Comparison of ENCODE assay signal across 25 cellular contexts in the genomic region with DNA sequence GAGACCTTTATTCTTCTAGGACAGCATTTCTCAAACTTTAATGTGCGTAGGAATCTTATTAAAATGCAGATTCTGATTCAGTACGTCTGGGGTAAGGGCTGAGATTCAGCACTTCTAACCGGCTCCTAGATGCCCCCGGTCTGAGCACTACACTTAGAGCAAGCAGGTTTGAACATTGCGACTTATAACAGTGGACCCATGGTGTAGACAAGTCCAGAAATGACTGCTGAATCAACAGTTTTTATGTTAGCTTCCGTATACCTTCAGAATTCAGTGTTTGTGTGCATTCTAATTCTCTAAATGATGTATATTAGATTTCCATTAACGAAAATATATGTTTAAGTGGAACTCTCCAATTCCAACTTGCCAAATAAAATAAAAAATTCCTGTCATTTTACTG. TPM values are rescaled to one million over a fixed set of nuclear protein-coding genes. Genes with fewer than 3 reads are reported as not detected.
DNase-seq lines count a peak whose midpoint lies in the region; ATAC-seq, FAIRE-seq and TF ChIP-seq lines count a peak whose summit lies in the region.
"Had no signal": no experiment of that assay in that cellular context is flagged by ENCODE, and none has a peak within 500 bp of the region (broad histone marks: within the 10 kb centered on the region; RNA-seq: fewer than 3 reads in every experiment).

No MANE protein-coding gene starts in this region.

- peaks cover 25% of the 10 kb centered on the region for H3K4me1 Mint-ChIP-seq in MCF 10A (ENCODE audit: insufficient read depth, unreplicated experiment)

- intact Hi-C loops in breast epithelium (cut with DNase I; ENCODE audit: low total_unique reads) (loop anchor here (10.0 kb wide), 1 partner anchor 1348 kb away; no protein-coding TSS in a partner anchor), MCF 10A (cut with micrococcal nuclease) (no loop called here), HepG2 (cut with micrococcal nuclease; ENCODE audit: unreplicated experiment) (no loop called here), testis (cut with DNase I; ENCODE audit: low total_unique reads) (no loop called here)

- CTCF ChIA-PET in MCF 10A (lab: Yijun Ruan, JAX) (interaction anchor here (0.6 to 0.7 kb wide), 2 partner anchors 44 to 173 kb away, joined by 3 read pairs; no protein-coding TSS in a partner anchor), HepG2 (lab: Yijun Ruan, JAX; ENCODE audit: low intra/inter-chr PET ratio, low total read pairs) (interaction anchor here (1.2 kb wide), 1 partner anchor 38 kb away, joined by 3 read pairs; no protein-coding TSS in a partner anchor)

- no peak for FAIRE-seq in HepG2 (lab: Jason Lieb, UNC)
- FAIRE-seq: A204.1, GM12878 had no signal

- TF ChIP-seq EP300 in HepG2 (IDR thresholded peaks at IDR 0.05; ENCODE audit: low read depth in 2 of 2, low read length in 2 of 2) (no peak), HepG2 (CRISPR knock-in tag; IDR thresholded peaks at IDR 0.05; ENCODE audit: borderline replicate concordance) (no peak)

- ATAC-seq in HepG2 (no peak), HG03565 (IDR thresholded peaks at IDR 0.05; ENCODE audit: unreplicated experiment) (no peak)
- ATAC-seq: Panc1 had no signal

- 0 out of 2 replicates have a peak overlapping the region, but pooled peaks have one; percentile 37 for H3K4me2 ChIP-seq in HepG2 (ENCODE audit: low read depth, low read length)

- no peaks in the 10 kb centered on the region for H3K36me3 Mint-ChIP-seq in MCF 10A (ENCODE audit: insufficient read depth, unreplicated experiment)

- H3K79me2 ChIP-seq in HepG2 (ENCODE audit: insufficient read depth, low read length), result no peaks in the 10 kb centered on the region

- no peaks in the 10 kb centered on the region for H3K9me3 ChIP-seq in breast epithelium
- no peaks in the 10 kb centered on the region for H3K9me3 ChIP-seq in HepG2 (ENCODE audit: low read length)
- no peaks in the 10 kb centered on the region for H3K9me3 ChIP-seq in testis
- H3K9me3 ChIP-seq in Peyer's patch, result no peaks in the 10 kb centered on the region
- H3K9me3 ChIP-seq: BE2C, Caco-2, SJCRH30 had no signal

- TF ChIP-seq CTCF in breast epithelium (IDR thresholded peaks at IDR 0.05) (no peak), MCF 10A (IDR thresholded peaks at IDR 0.05; ENCODE audit: unreplicated experiment) (no peak), HepG2 (CRISPR knock-in tag; IDR thresholded peaks at IDR 0.05) (no peak), testis (IDR thresholded peaks at IDR 0.05) (no peak), Peyer's patch (IDR thresholded peaks at IDR 0.05) (no peak)

- H3K27me3 ChIP-seq in breast epithelium, result no peaks in the 10 kb centered on the region
- no peaks in the 10 kb centered on the region for H3K27me3 ChIP-seq in HepG2 (ENCODE audit: control insufficient read depth in 1 of 2, insufficient read depth in 2 of 2, low read length in 2 of 2)
- no peaks in the 10 kb centered on the region for H3K27me3 ChIP-seq in testis
- no peaks in the 10 kb centered on the region for H3K27me3 ChIP-seq in Peyer's patch
- H3K27me3 ChIP-seq: BE2C had no signal

- no peak overlapping the region for H3K27ac Mint-ChIP-seq in MCF 10A (ENCODE audit: low read depth, unreplicated experiment)

- no peak overlapping the region for H3K4me3 Mint-ChIP-seq in MCF 10A (ENCODE audit: unreplicated experiment)
- H3K4me3 Mint-ChIP-seq: CD4-positive, CD25-positive, alpha-beta regulatory T cell had no signal

- no peaks in the 10 kb centered on the region for H4K20me1 ChIP-seq in HepG2 (ENCODE audit: insufficient read depth, low read length)

- POLR2A ChIA-PET in MCF 10A (lab: Yijun Ruan, JAX), result no interaction called here
- POLR2A ChIA-PET in HepG2 (lab: Yijun Ruan, JAX), result no interaction called here

- peak overlapping the region; percentile 35 for H2AFZ ChIP-seq in HepG2 (ENCODE audit: low read length)

- WGBS in HepG2 (ENCODE audit: low lambda C conversion rate), result 96% methylated on average over 7 of the region's 7 CpGs
- WGBS in testis, 2 donors, result 93 to 95% methylated on average over 7 of the region's 7 CpGs

- in situ Hi-C loops in HepG2 (cut with HindIII; ENCODE audit: extremely low pct_ligation_motif_present, low pct_unique_long_range_greater_than_20kb), result no loop called here

- no peak for DNase-seq in breast epithelium (ENCODE audit: low spot score in 2 of 2)
- DNase-seq in MCF 10A (ENCODE audit: unreplicated experiment), result no peak
- DNase-seq in caudate nucleus (lab: John Stamatoyannopoulos, UW), result no peak
- DNase-seq in HepG2 (ENCODE audit: low spot score), result no peak
- DNase-seq in testis, result no peak
- DNase-seq in Peyer's patch, result no peak
- no peak for DNase-seq in SHP77 (lab: John Stamatoyannopoulos, UW)
- DNase-seq: BE2C; Caco-2; CD4-positive, CD25-positive, alpha-beta regulatory T cell; DMS 273 treated with DMSO at 0.1 percent for 48 hours; DMS79 treated with DMSO at 0.1 percent for 48 hours; H7; KG1; NCI-H1105; NCI-H2029 treated with DMSO at 0.1 percent for 48 hours; NCI-H226; NCI-H510A treated with DMSO at 0.1 percent for 48 hours; NCI-H774; NK-92 treated with Interleukin-12 subunit alpha and Interleukin-12 subunit beta, amount 100 ng/mL, for 24 hours; SJCRH30 had no signal

- no peak overlapping the region for H3K9ac ChIP-seq in HepG2 (ENCODE audit: insufficient read depth, low read depth, low read length)

- no peaks in the 10 kb centered on the region for H3K9me3 Mint-ChIP-seq in MCF 10A (ENCODE audit: unreplicated experiment)
- H3K9me3 Mint-ChIP-seq: CD4-positive, CD25-positive, alpha-beta regulatory T cell had no signal

- TF ChIP-seq POLR2A in breast epithelium (IDR thresholded peaks at IDR 0.05), result no peak
- TF ChIP-seq POLR2A in HepG2 (IDR thresholded peaks at IDR 0.05; ENCODE audit: insufficient read depth in 1 of 2, low read depth in 2 of 2, low read length in 2 of 2), result no peak
- no peak for TF ChIP-seq POLR2A in testis (IDR thresholded peaks at IDR 0.05)
- no peak for TF ChIP-seq POLR2A in Peyer's patch (IDR thresholded peaks at IDR 0.05)

- peak overlapping the region; percentile 57 to 60 for H3K27ac ChIP-seq in breast epithelium
- H3K27ac ChIP-seq in caudate nucleus (ENCODE audit: low read depth, low read length), result peak overlapping the region; percentile 1
- no peak overlapping the region for H3K27ac ChIP-seq in HepG2 (ENCODE audit: extremely low read length, insufficient read depth, low read length)
- H3K27ac ChIP-seq in testis, result no peak overlapping the region
- no peak overlapping the region for H3K27ac ChIP-seq in Peyer's patch
- H3K27ac ChIP-seq: SJCRH30 had no signal

- BruUV-seq in MCF 10A (replicated peaks; lab: Mats Ljungman, UMichigan) (no TSS peak), HepG2 (replicated peaks; lab: Mats Ljungman, UMichigan) (no TSS peak)

- peaks cover 0 to 5% of the 10 kb centered on the region in 2 donors for H3K4me1 ChIP-seq in breast epithelium
- H3K4me1 ChIP-seq in HepG2 (ENCODE audit: insufficient read depth, low read length), result peaks cover 49% of the 10 kb centered on the region
- peaks cover 7% of the 10 kb centered on the region for H3K4me1 ChIP-seq in testis
- no peaks in the 10 kb centered on the region for H3K4me1 ChIP-seq in Peyer's patch
- H3K4me1 ChIP-seq: BE2C, SJCRH30 had no signal

- no peak for TF ChIP-seq RAD21 in HepG2 (CRISPR knock-in tag; IDR thresholded peaks at IDR 0.05)

- no peaks in the 10 kb centered on the region for H3K36me3 ChIP-seq in breast epithelium
- H3K36me3 ChIP-seq in HepG2 (replicated peaks in 1 of 2; ENCODE audit: control insufficient read depth in 1 of 2, insufficient read depth in 2 of 2, low read length in 2 of 2), result no peaks in the 10 kb centered on the region
- H3K36me3 ChIP-seq in testis (ENCODE audit: low read depth, missing control alignments), result no peaks in the 10 kb centered on the region
- H3K36me3 ChIP-seq in Peyer's patch, result peaks cover 0 to 2% (median 0%) of the 10 kb centered on the region in 3 donors
- H3K36me3 ChIP-seq: BE2C, SJCRH30 had no signal

- no peaks in the 10 kb centered on the region for H3K27me3 Mint-ChIP-seq in MCF 10A (ENCODE audit: insufficient read depth, unreplicated experiment)

- no peak overlapping the region for H3K4me3 ChIP-seq in breast epithelium
- H3K4me3 ChIP-seq in HepG2 (replicated peaks in 1 of 3; ENCODE audit: insufficient read depth in 1 of 3, low read depth in 2 of 3, low read length in 3 of 3), result no peak overlapping the region
- H3K4me3 ChIP-seq in testis, result no peak overlapping the region
- no peak overlapping the region for H3K4me3 ChIP-seq in Peyer's patch
- H3K4me3 ChIP-seq: GM12878, SJCRH30 had no signal

RNA-seq across cellular contexts. Expression of gene CPB2, which starts 17.5 kb away (rescaled TPM):
- not detected for total RNA-seq in breast epithelium
- not detected in 2 replicates for total RNA-seq in MCF 10A (2022)
- 94.9 and 140 TPM in 2 replicates for total RNA-seq in HepG2 (2016; rRNA removed; fragmentation: Illumina TruSeq; extraction: Trizol)
- 21.4 and 24.4 TPM in 2 replicates for total RNA-seq in HepG2 (2016; cell fraction: cytosol; rRNA removed; fragmentation: Illumina TruSeq; extraction: Trizol; ENCODE audit: low read depth)
- total RNA-seq in HepG2 (2016; cell fraction: insoluble cytoplasmic fraction; rRNA removed; fragmentation: Illumina TruSeq; extraction: Trizol), result 83.3 and 138 TPM in 2 replicates
- total RNA-seq in HepG2 (2016; cell fraction: membrane; rRNA removed; fragmentation: Illumina TruSeq; extraction: Trizol), result 39.7 and 47.6 TPM in 2 replicates
- 117 and 140 TPM in 2 replicates for total RNA-seq in HepG2 (2016; cell fraction: nucleus; rRNA removed; fragmentation: Illumina TruSeq; extraction: Trizol)
- polyA plus RNA-seq in HepG2 (2011; rRNA removed), result 81.9 and 125 TPM in 2 replicates
- 60.5 and 82.0 TPM in 2 replicates for polyA plus RNA-seq in HepG2 (2011; cell fraction: cytosol; rRNA removed)
- polyA plus RNA-seq in HepG2 (2011; cell fraction: nucleus; rRNA removed), result 35.1 and 37.2 TPM in 2 replicates
- 75.4 and 132 TPM in 2 replicates for polyA plus RNA-seq in HepG2 (2012)
- polyA plus RNA-seq in HepG2 (2016; cell fraction: cytosol; fragmentation: Illumina TruSeq; extraction: Trizol; ENCODE audit: low read depth), result 17.6 and 19.3 TPM in 2 replicates
- polyA plus RNA-seq in HepG2 (2016; cell fraction: insoluble cytoplasmic fraction; fragmentation: Illumina TruSeq; extraction: Trizol; ENCODE audit: low read depth), result 78.1 and 84.4 TPM in 2 replicates
- 31.9 and 36.1 TPM in 2 replicates for polyA plus RNA-seq in HepG2 (2016; cell fraction: membrane; fragmentation: Illumina TruSeq; extraction: Trizol; ENCODE audit: low read depth)
- polyA plus RNA-seq in HepG2 (2016; cell fraction: nucleus; fragmentation: Illumina TruSeq; extraction: Trizol; ENCODE audit: insufficient read depth, low read depth), result 154 and 161 TPM in 2 replicates
- polyA minus RNA-seq in HepG2 (2011; rRNA and poly(A)+ RNA removed; ENCODE audit: low replicate concordance), result 53.0 TPM in 1 of 2 replicates, not detected in the other
- 58.8 and 59.0 TPM in 2 replicates for polyA minus RNA-seq in HepG2 (2011; cell fraction: cytosol; rRNA and poly(A)+ RNA removed)
- 70.9 and 76.8 TPM in 2 replicates for polyA minus RNA-seq in HepG2 (2011; cell fraction: nucleus; rRNA and poly(A)+ RNA removed)
- total RNA-seq in testis, result not detected
- not detected for polyA plus RNA-seq in testis (ENCODE audit: insufficient read depth, low read depth, low replicate concordance)
- total RNA-seq in Peyer's patch, result not detected
- total RNA-seq: CD4-positive, CD25-positive, alpha-beta regulatory T cell; H7; SJCRH30 had no signal

RNA-seq across cellular contexts. Expression of gene LCP1, which starts 59.7 kb away (rescaled TPM):
- total RNA-seq in breast epithelium, result 10 to 100 TPM; 28.2 to 94.9 (median 61.3) TPM
- 0.88 and 0.89 TPM in 2 replicates for total RNA-seq in MCF 10A (2022)
- 1.6 and 2.1 TPM in 2 replicates for total RNA-seq in HepG2 (2016; rRNA removed; fragmentation: Illumina TruSeq; extraction: Trizol)
- total RNA-seq in HepG2 (2016; cell fraction: cytosol; rRNA removed; fragmentation: Illumina TruSeq; extraction: Trizol; ENCODE audit: low read depth), result 0.20 and 0.35 TPM in 2 replicates
- total RNA-seq in HepG2 (2016; cell fraction: insoluble cytoplasmic fraction; rRNA removed; fragmentation: Illumina TruSeq; extraction: Trizol), result 1.4 and 2.1 TPM in 2 replicates
- 1.8 TPM in 2 replicates for total RNA-seq in HepG2 (2016; cell fraction: membrane; rRNA removed; fragmentation: Illumina TruSeq; extraction: Trizol)
- 0.44 and 0.78 TPM in 2 replicates for total RNA-seq in HepG2 (2016; cell fraction: nucleus; rRNA removed; fragmentation: Illumina TruSeq; extraction: Trizol)
- 1.6 TPM in 2 replicates for polyA plus RNA-seq in HepG2 (2011; rRNA removed)
- polyA plus RNA-seq in HepG2 (2011; cell fraction: cytosol; rRNA removed), result 1.0 and 1.7 TPM in 2 replicates
- 0.59 and 0.85 TPM in 2 replicates for polyA plus RNA-seq in HepG2 (2011; cell fraction: nucleus; rRNA removed)
- 1.4 and 1.9 TPM in 2 replicates for polyA plus RNA-seq in HepG2 (2012)
- polyA plus RNA-seq in HepG2 (2016; cell fraction: cytosol; fragmentation: Illumina TruSeq; extraction: Trizol; ENCODE audit: low read depth), result 0.58 and 0.63 TPM in 2 replicates
- 2.6 and 3.2 TPM in 2 replicates for polyA plus RNA-seq in HepG2 (2016; cell fraction: insoluble cytoplasmic fraction; fragmentation: Illumina TruSeq; extraction: Trizol; ENCODE audit: low read depth)
- polyA plus RNA-seq in HepG2 (2016; cell fraction: membrane; fragmentation: Illumina TruSeq; extraction: Trizol; ENCODE audit: low read depth), result 2.1 TPM in 2 replicates
- 1.1 and 1.3 TPM in 2 replicates for polyA plus RNA-seq in HepG2 (2016; cell fraction: nucleus; fragmentation: Illumina TruSeq; extraction: Trizol; ENCODE audit: insufficient read depth, low read depth)
- polyA minus RNA-seq in HepG2 (2011; rRNA and poly(A)+ RNA removed; ENCODE audit: low replicate concordance), result 0.87 and 1.2 TPM in 2 replicates
- polyA minus RNA-seq in HepG2 (2011; cell fraction: cytosol; rRNA and poly(A)+ RNA removed), result 0.44 and 1.1 TPM in 2 replicates
- polyA minus RNA-seq in HepG2 (2011; cell fraction: nucleus; rRNA and poly(A)+ RNA removed), result 0.87 and 0.90 TPM in 2 replicates
- 10 to 100 TPM; 24.1 to 48.7 TPM for total RNA-seq in testis
- 80.5 TPM for polyA plus RNA-seq in testis (ENCODE audit: insufficient read depth, low read depth, low replicate concordance)
- total RNA-seq in Peyer's patch, result 100 to 1,000 TPM in 1 of 4 donors, 10 to 100 TPM in 3; 11.1 to 167 (median 19.2) TPM
- total RNA-seq: SJCRH30 had no signal

Comparison
In these comparisons a context has a peak if more than half of its experiments do, and no peak if none do; other contexts are left out.
1. H3K27ac ChIP-seq: peak in breast epithelium (2 of 2) and caudate nucleus (single experiment); none in HepG2 (single experiment), testis (0 of 2) and Peyer's patch (0 of 4).
2. RNA of gene CPB2, which starts 17.5 kb away (total RNA-seq): 21.4 to 140 TPM in HepG2; not detected in testis, not detected in breast epithelium, not detected in MCF 10A and not detected in Peyer's patch; every median in the first group is over 10 times any median in the second.